27 cellular contexts compared by ENCODE assay signal in genomic region chr10:44193567-44194220, GRCh38.
"Had no signal": no experiment of that assay in that cellular context is flagged by ENCODE, and none has a peak within 500 bp of the region (broad histone marks: within the 10 kb centered on the region; RNA-seq: fewer than 3 reads in every experiment).

No MANE protein-coding gene starts in this region.

- H3K9me3 Mint-ChIP-seq: activated naive CD4-positive, alpha-beta T cell treated with anti-CD3 and anti-CD28 coated beads, Interleukin-2, amount 10 ng/mL, durations not matched to agents 7 days and 5 days; activated naive CD8-positive, alpha-beta T cell treated with anti-CD3 and anti-CD28 coated beads, Interleukin-2, amount 10 ng/mL, durations not matched to agents 7 days and 5 days had no signal

- H3K4me3 ChIP-seq: heart right ventricle, lower lobe of right lung, skin epidermis, tibial nerve had no signal

- H3K9me3 ChIP-seq: lower lobe of right lung had no signal

- ATAC-seq: activated CD4-positive, CD25-positive, alpha-beta regulatory T cell treated with anti-CD3 and anti-CD28 coated beads, Interleukin-2, amount 50 U/mL, for 24 hours; heart right ventricle; left lobe of liver; lower lobe of right lung; natural killer cell; sciatic nerve; T-helper 17 cell had no signal

- H3K4me1 Mint-ChIP-seq: activated naive CD4-positive, alpha-beta T cell treated with anti-CD3 and anti-CD28 coated beads, Interleukin-2, amount 10 ng/mL, durations not matched to agents 7 days and 5 days; activated naive CD8-positive, alpha-beta T cell treated with anti-CD3 and anti-CD28 coated beads, Interleukin-2, amount 10 ng/mL, durations not matched to agents 7 days and 5 days; natural killer cell; T-helper 17 cell had no signal

- H3K36me3 Mint-ChIP-seq: activated naive CD4-positive, alpha-beta T cell treated with anti-CD3 and anti-CD28 coated beads, Interleukin-2, amount 10 ng/mL, durations not matched to agents 7 days and 5 days; activated naive CD8-positive, alpha-beta T cell treated with anti-CD3 and anti-CD28 coated beads, Interleukin-2, amount 10 ng/mL, durations not matched to agents 7 days and 5 days; natural killer cell had no signal

- H3K27ac ChIP-seq: brain microvascular endothelial cell, lower lobe of right lung, tibial nerve, WERI-Rb-1 had no signal

- H3K27me3 Mint-ChIP-seq: activated naive CD4-positive, alpha-beta T cell treated with anti-CD3 and anti-CD28 coated beads, Interleukin-2, amount 10 ng/mL, durations not matched to agents 7 days and 5 days; activated T-cell treated with anti-CD3 and anti-CD28 coated beads, Interleukin-2, amount 50 U/mL, for 24 hours had no signal

- H3K27ac Mint-ChIP-seq: activated naive CD4-positive, alpha-beta T cell treated with anti-CD3 and anti-CD28 coated beads, Interleukin-2, amount 10 ng/mL, durations not matched to agents 7 days and 5 days; activated naive CD8-positive, alpha-beta T cell treated with anti-CD3 and anti-CD28 coated beads, Interleukin-2, amount 10 ng/mL, durations not matched to agents 7 days and 5 days; activated T-cell treated with anti-CD3 and anti-CD28 coated beads, Interleukin-2, amount 50 U/mL, for 24 hours; natural killer cell; progenitor cell of endocrine pancreas; T-helper 17 cell had no signal

- DNase-seq: activated CD4-positive, alpha-beta T cell treated with anti-CD3 and anti-CD28 coated beads for 48 hours; activated CD4-positive, alpha-beta T cell treated with anti-CD3 and anti-CD28 coated beads, Interleukin-2, amount 50 U/mL, for 48 hours; activated CD8-positive, alpha-beta memory T cell treated with anti-CD3 and anti-CD28 coated beads, Interleukin-2, amount 50 U/mL, for 48 hours; activated gamma-delta T cell; activated naive CD4-positive, alpha-beta T cell treated with anti-CD3 and anti-CD28 coated beads, Interleukin-2, amount 10 ng/mL, durations not matched to agents 7 days and 5 days; activated naive CD8-positive, alpha-beta T cell treated with anti-CD3 and anti-CD28 coated beads, Interleukin-2, amount 10 ng/mL, durations not matched to agents 7 days and 5 days; activated T-cell treated with anti-CD3 and anti-CD28 coated beads, Interleukin-2, amount 50 U/mL, for 24 hours; amniotic stem cell; brain microvascular endothelial cell; caudate nucleus; foreskin melanocyte; heart right ventricle; kidney glomerular epithelial cell; lower lobe of right lung; mesendoderm; natural killer cell; stimulated activated CD4-positive, alpha-beta T cell treated with anti-CD3 and anti-CD28 coated beads, Interleukin-12 subunit alpha, Interleukin-12 subunit beta, amount 100 ng/mL, for 4 hours; stimulated activated CD4-positive, alpha-beta T cell treated with anti-CD3 and anti-CD28 coated beads, Interleukin-4, amount 100 ng/mL, for 1 hour; T-helper 17 cell; T1000; WERI-Rb-1 had no signal

- H3K27me3 ChIP-seq: heart right ventricle, tibial nerve had no signal

- H3K4me3 Mint-ChIP-seq: activated naive CD4-positive, alpha-beta T cell treated with anti-CD3 and anti-CD28 coated beads, Interleukin-2, amount 10 ng/mL, durations not matched to agents 7 days and 5 days; activated naive CD8-positive, alpha-beta T cell treated with anti-CD3 and anti-CD28 coated beads, Interleukin-2, amount 10 ng/mL, durations not matched to agents 7 days and 5 days; activated T-cell treated with anti-CD3 and anti-CD28 coated beads, Interleukin-2, amount 50 U/mL, for 24 hours; natural killer cell; T-helper 17 cell had no signal

- H3K36me3 ChIP-seq: brain microvascular endothelial cell, heart right ventricle, lower lobe of right lung, tibial nerve, WERI-Rb-1 had no signal
